Comparison of ENCODE assay signal across 21 cellular contexts in genomic region chr3:198109883-198110282, GRCh38.
DNase-seq lines count a peak whose midpoint lies in the region; FAIRE-seq and TF ChIP-seq lines count a peak whose summit lies in the region.
"Had no signal": no experiment of that assay in that cellular context is flagged by ENCODE, and none has a peak within 500 bp of the region (broad histone marks: within the 10 kb centered on the region; RNA-seq: fewer than 3 reads in every experiment).

No MANE protein-coding gene starts in this region.

- no peak overlapping the region for H4K91ac ChIP-seq in neuronal stem cell (ENCODE audit: low read depth, low read length, poor library complexity)

- H2BK120ac ChIP-seq in neuronal stem cell (ENCODE audit: low read depth, low read length): no peak overlapping the region

- no peak overlapping the region for H3K4ac ChIP-seq in neuronal stem cell (ENCODE audit: low read length)

- H3K4me2 ChIP-seq in keratinocyte (ENCODE audit: control insufficient read depth, extremely low read depth, insufficient read depth, low read depth, low read length) (no peak overlapping the region), neuronal stem cell (ENCODE audit: insufficient read depth, low read length, poor library complexity, severe bottlenecking) (no peak overlapping the region)
- H3K4me2 ChIP-seq: A549 had no signal

- H3K4me3 ChIP-seq in A673 (ENCODE audit: low read depth, low read length, poor library complexity, severe bottlenecking): peak overlapping the region; percentile 50
- peak overlapping the region; percentile 79 for H3K4me3 ChIP-seq in SK-N-MC
- no peak overlapping the region for H3K4me3 ChIP-seq in keratinocyte (ENCODE audit: control insufficient read depth in 2 of 3, extremely low read depth in 1 of 3, insufficient read depth in 2 of 3, low read depth in 1 of 3, low read length in 3 of 3)
- H3K4me3 ChIP-seq in prostate gland: no peak overlapping the region
- no peak overlapping the region for H3K4me3 ChIP-seq in neuronal stem cell (ENCODE audit: low read length in 2 of 2)
- H3K4me3 ChIP-seq: A549 had no signal

- H3K9me3 ChIP-seq in A673 (ENCODE audit: low read depth, low read length, poor library complexity, severe bottlenecking) (peaks cover 11% of the 10 kb centered on the region), SK-N-MC (ENCODE audit: low read depth, low read length) (peaks cover 14% of the 10 kb centered on the region), keratinocyte (ENCODE audit: control insufficient read depth, low read depth, low read length) (no peaks in the 10 kb centered on the region), prostate gland (no peaks in the 10 kb centered on the region), neuronal stem cell (replicated peaks in 1 of 2; ENCODE audit: control insufficient read depth in 2 of 2, insufficient read depth in 1 of 2, low read depth in 1 of 2, low read length in 2 of 2) (peaks cover 0 to 3% of the 10 kb centered on the region in 2 donors)
- H3K9me3 ChIP-seq: A549 had no signal

- H3K27me3 ChIP-seq in A673 (replicated peaks; ENCODE audit: insufficient read depth, low read depth, low read length, poor library complexity): no peaks in the 10 kb centered on the region
- H3K27me3 ChIP-seq in keratinocyte (ENCODE audit: control insufficient read depth, extremely low read depth, insufficient read depth, low read length): peaks cover 28% of the 10 kb centered on the region
- peaks cover 12% of the 10 kb centered on the region for H3K27me3 ChIP-seq in prostate gland (replicated peaks; ENCODE audit: insufficient read depth)
- H3K27me3 ChIP-seq in neuronal stem cell (ENCODE audit: control insufficient read depth in 3 of 3, insufficient read depth in 3 of 3, low read depth in 1 of 3, low read length in 3 of 3): peaks cover 8 to 51% (median 19%) of the 10 kb centered on the region in 3 experiments

- FAIRE-seq in keratinocyte (lab: Jason Lieb, UNC): peak; percentile 43
- FAIRE-seq: A549, G401.6, GM12891, GM18507, H1 had no signal

- TF ChIP-seq CTCF in A673 (conservative IDR thresholded peaks at IDR 0.05; ENCODE audit: low read depth, low read length) (no peak), keratinocyte (optimal IDR thresholded peaks at IDR 0.05 in 1 of 3, IDR thresholded peaks at IDR 0.05 in 1 of 3, conservative IDR thresholded peaks at IDR 0.05 in 1 of 3; ENCODE audit: extremely low read depth in 1 of 3, insufficient read depth in 2 of 3, low read length in 3 of 3) (no peak), prostate gland (IDR thresholded peaks at IDR 0.05) (no peak)

- H4K8ac ChIP-seq in neuronal stem cell (ENCODE audit: low read depth, low read length): no peak overlapping the region

- H4K20me1 ChIP-seq in keratinocyte (ENCODE audit: control insufficient read depth, extremely low read depth, insufficient read depth, low read length): no peaks in the 10 kb centered on the region

- no peak overlapping the region for H3K23ac ChIP-seq in neuronal stem cell (ENCODE audit: low read depth, low read length, poor library complexity)

- TF ChIP-seq POLR2A in prostate gland (IDR thresholded peaks at IDR 0.05): no peak

- no peak overlapping the region for H2AK5ac ChIP-seq in neuronal stem cell (ENCODE audit: low read depth, low read length)

- H2BK15ac ChIP-seq in neuronal stem cell (ENCODE audit: low read length): no peak overlapping the region

- H3K18ac ChIP-seq in neuronal stem cell (ENCODE audit: low read length): no peak overlapping the region

- H3K9ac ChIP-seq in SK-N-MC (ENCODE audit: insufficient read length) (peak overlapping the region; percentile 87), keratinocyte (ENCODE audit: control insufficient read depth, extremely low read depth, insufficient read depth, low read length) (no peak overlapping the region), neuronal stem cell (ENCODE audit: low read depth, low read length, poor library complexity) (no peak overlapping the region)

- no peaks in the 10 kb centered on the region for H3K9me1 ChIP-seq in keratinocyte (ENCODE audit: control insufficient read depth, extremely low read depth, insufficient read depth, low read length)

- peaks cover 40% of the 10 kb centered on the region for H3K4me1 ChIP-seq in A673 (ENCODE audit: insufficient read depth, low read length, poor library complexity, severe bottlenecking)
- peaks cover 8% of the 10 kb centered on the region for H3K4me1 ChIP-seq in keratinocyte (ENCODE audit: control insufficient read depth, extremely low read depth, insufficient read depth, low read length)
- H3K4me1 ChIP-seq in prostate gland (replicated peaks): no peaks in the 10 kb centered on the region
- peaks cover 2 to 3% of the 10 kb centered on the region in 2 donors for H3K4me1 ChIP-seq in neuronal stem cell (ENCODE audit: control insufficient read depth in 2 of 2, insufficient read depth in 1 of 2, low read depth in 1 of 2, low read length in 2 of 2)
- H3K4me1 ChIP-seq: A549 had no signal

- POLR2A ChIA-PET in A673 (lab: Charles Lee; ENCODE audit: low non-redundant PET) (no interaction called here), HEK293T (lab: Yijun Ruan, JAX) (no interaction called here)

- H3K79me1 ChIP-seq in neuronal stem cell (ENCODE audit: low read depth, low read length): no peaks in the 10 kb centered on the region

- no peak overlapping the region for H2AFZ ChIP-seq in keratinocyte (ENCODE audit: control insufficient read depth, low read length)
- no peak overlapping the region for H2AFZ ChIP-seq in neuronal stem cell (ENCODE audit: low read length)

- H3K27ac ChIP-seq in A673 (ENCODE audit: low read depth, low read length, poor library complexity, severe bottlenecking) (peak overlapping the region; percentile 100), SK-N-MC (peak overlapping the region; percentile 99), keratinocyte (ENCODE audit: control insufficient read depth, insufficient read depth, low read length) (no peak overlapping the region), prostate gland (no peak overlapping the region), neuronal stem cell (replicated peaks; ENCODE audit: low read length) (no peak overlapping the region)
- H3K27ac ChIP-seq: A549 had no signal

- DNase-seq in A673 (ENCODE audit: low spot score): peak; percentile 71
- DNase-seq in HEK293T (ENCODE audit: extremely low spot score): no peak
- DNase-seq in SK-N-MC (ENCODE audit: low read depth, low spot score): no peak
- no peak for DNase-seq in keratinocyte (ENCODE audit: low read depth, low spot score)
- no peak for DNase-seq in prostate gland (ENCODE audit: low spot score)
- DNase-seq in neuronal stem cell (ENCODE audit: low spot score): no peak
- DNase-seq in NCI-H1092 treated with DMSO at 0.1 percent for 48 hours (lab: John Stamatoyannopoulos, UW): no peak
- DNase-seq: 8988T; C1 segment of cervical spinal cord; Calu3; CD4-positive, alpha-beta memory T cell; COR-L47; DMS153; DND-41; H7; HCEC 1CT had no signal

- H2BK12ac ChIP-seq in neuronal stem cell (ENCODE audit: low read length): no peak overlapping the region

- CTCF ChIA-PET in A673 (lab: Charles Lee) (no interaction called here), HEK293T (lab: Yijun Ruan, JAX) (no interaction called here)

- intact Hi-C loops in A673 (cut with micrococcal nuclease; ENCODE audit: unreplicated experiment) (no loop called here), prostate gland (cut with DNase I) (no loop called here)

- no peak overlapping the region for H3K14ac ChIP-seq in neuronal stem cell (ENCODE audit: low read length)

- no peaks in the 10 kb centered on the region for H3K79me2 ChIP-seq in keratinocyte (ENCODE audit: control insufficient read depth, insufficient read depth, low read length)

- dilution Hi-C loops in keratinocyte (cut with MboI; ENCODE audit: extremely low pct_ligation_motif_present, low sequenced_read_pairs): no loop called here

- 92% methylated on average over 5 of the region's 5 CpGs for WGBS in prostate gland
- no CpG with 5 or more reads among the region's 5 CpGs for WGBS in neuronal stem cell (ENCODE audit: extremely low coverage in 2 of 2, insufficient read length in 2 of 2, insufficient replicate concordance in 1 of 2), 2 donors

- peaks cover 35% of the 10 kb centered on the region for H3K36me3 ChIP-seq in A673 (ENCODE audit: insufficient read depth, low read length, poor library complexity, severe bottlenecking)
- peaks cover 49% of the 10 kb centered on the region for H3K36me3 ChIP-seq in SK-N-MC (ENCODE audit: insufficient read depth, low read length)
- H3K36me3 ChIP-seq in keratinocyte (ENCODE audit: control insufficient read depth in 2 of 2, extremely low read depth in 1 of 2, insufficient read depth in 2 of 2, low read length in 2 of 2): no peaks in the 10 kb centered on the region
- no peaks in the 10 kb centered on the region for H3K36me3 ChIP-seq in prostate gland
- no peaks in the 10 kb centered on the region for H3K36me3 ChIP-seq in neuronal stem cell (replicated peaks in 1 of 2; ENCODE audit: control insufficient read depth in 2 of 2, insufficient read depth in 2 of 2, low read length in 2 of 2)

- H2BK5ac ChIP-seq in neuronal stem cell (ENCODE audit: low read length): no peak overlapping the region

- BruUV-seq in A673 (replicated peaks; lab: Mats Ljungman, UMichigan): no TSS peak

TF ChIP-seq in HEK293T, 16 proteins besides CTCF, POLR2A, EP300 and RAD21:
- TF ChIP-seq LEF1 (IDR thresholded peaks at IDR 0.05; ENCODE audit: borderline replicate concordance): no peak
- peak; percentile 65 for TF ChIP-seq PKNOX1 (IDR thresholded peaks at IDR 0.05)

Comparison
In these comparisons a context has a peak if more than half of its experiments do, and no peak if none do; other contexts are left out.
1. H3K27ac ChIP-seq: peak in A673 (single experiment) and SK-N-MC (single experiment); none in keratinocyte (single experiment), prostate gland (0 of 2) and neuronal stem cell (single experiment).
2. H3K4me3 ChIP-seq: peak in A673 (single experiment) and SK-N-MC (single experiment); none in keratinocyte (0 of 3), prostate gland (0 of 2) and neuronal stem cell (0 of 2).